11 cellular contexts compared by ENCODE assay signal in genomic region chr15:67136802-67137201, GRCh38.
DNase-seq lines count a peak whose midpoint lies in the region; ATAC-seq and TF ChIP-seq lines count a peak whose summit lies in the region.
"Had no signal": no experiment of that assay in that cellular context is flagged by ENCODE, and none has a peak within 500 bp of the region (broad histone marks: within the 10 kb centered on the region; RNA-seq: fewer than 3 reads in every experiment).

No MANE protein-coding gene starts in this region.

- TF ChIP-seq POLR2A in gastroesophageal sphincter (IDR thresholded peaks at IDR 0.05) = no peak

- TF ChIP-seq EP300 in gastroesophageal sphincter (IDR thresholded peaks at IDR 0.05) = no peak

- peak overlapping the region; percentile 65 for H3K27ac Mint-ChIP-seq in T-helper 1 cell treated with Interleukin-12 subunit alpha and Interleukin-12 subunit beta and Interleukin-4 antibody, amounts not matched to agents 30 μg/mL and 1 μg/mL, for 36 hours
- peak overlapping the region; percentile 4; the same call in 1 of the 2 replicates for H3K27ac Mint-ChIP-seq in WTC11
- H3K27ac Mint-ChIP-seq in stimulated activated memory B cell treated with anti-CD40 and anti-IgM and Interleukin-4, amounts not matched to agents 10 μg/mL and 1 μg/mL and 100 μg/mL, for 72 hours = peak overlapping the region; percentile 82

- POLR2A ChIA-PET in WTC11 (lab: Charles Lee) = no interaction called here

- H3K36me3 ChIP-seq in gastroesophageal sphincter = no peaks in the 10 kb centered on the region
- H3K36me3 ChIP-seq: Peyer's patch had no signal

- no peaks in the 10 kb centered on the region for H3K9me3 ChIP-seq in gastroesophageal sphincter
- H3K9me3 ChIP-seq: Peyer's patch had no signal

- no peaks in the 10 kb centered on the region for H3K27me3 ChIP-seq in gastroesophageal sphincter
- H3K27me3 ChIP-seq: Peyer's patch had no signal

- H3K4me1 Mint-ChIP-seq in T-helper 1 cell treated with Interleukin-12 subunit alpha and Interleukin-12 subunit beta and Interleukin-4 antibody, amounts not matched to agents 30 μg/mL and 1 μg/mL, for 36 hours (ENCODE audit: low read depth) = peaks cover 77% of the 10 kb centered on the region
- H3K4me1 Mint-ChIP-seq in WTC11 = peaks cover 81% of the 10 kb centered on the region
- H3K4me1 Mint-ChIP-seq in stimulated activated memory B cell treated with anti-CD40 and anti-IgM and Interleukin-4, amounts not matched to agents 10 μg/mL and 1 μg/mL and 100 μg/mL, for 72 hours = peaks cover 96% of the 10 kb centered on the region

- peak overlapping the region in 3 of 4 donors; percentile 84 to 90 (median 85) for H3K27ac ChIP-seq in gastroesophageal sphincter
- H3K27ac ChIP-seq: 22Rv1 had no signal

- CTCF ChIA-PET in WTC11 (lab: Charles Lee) = no interaction called here

- ATAC-seq in WTC11 (no peak), gastroesophageal sphincter (no peak), GM21825 (IDR thresholded peaks at IDR 0.05; ENCODE audit: unreplicated experiment) (no peak)
- ATAC-seq in stimulated activated memory B cell treated with anti-CD40 and anti-IgM and Interleukin-4, amounts not matched to agents 10 μg/mL and 1 μg/mL and 100 μg/mL, for 72 hours = no peak

- TF ChIP-seq CTCF in WTC11 (IDR thresholded peaks at IDR 0.05) (no peak), gastroesophageal sphincter (IDR thresholded peaks at IDR 0.05) (no peak)

- H3K4me3 Mint-ChIP-seq in T-helper 1 cell treated with Interleukin-12 subunit alpha and Interleukin-12 subunit beta and Interleukin-4 antibody, amounts not matched to agents 30 μg/mL and 1 μg/mL, for 36 hours = peak overlapping the region; percentile 40
- H3K4me3 Mint-ChIP-seq in WTC11 = no peak overlapping the region
- H3K4me3 Mint-ChIP-seq in stimulated activated memory B cell treated with anti-CD40 and anti-IgM and Interleukin-4, amounts not matched to agents 10 μg/mL and 1 μg/mL and 100 μg/mL, for 72 hours = no peak overlapping the region

- no peak overlapping the region for H3K4me3 ChIP-seq in gastroesophageal sphincter
- H3K4me3 ChIP-seq: Peyer's patch had no signal

- DNase-seq in T-helper 1 cell (no peak), WTC11 (ENCODE audit: low spot score) (no peak), NCI-H2029 treated with DMSO at 0.1 percent for 48 hours (lab: John Stamatoyannopoulos, UW) (no peak), NCI-H1694 treated with DMSO at 0.1 percent for 48 hours (lab: John Stamatoyannopoulos, UW) (no peak)
- DNase-seq: NCI-H2107 had no signal

- no peaks in the 10 kb centered on the region for H3K9me3 Mint-ChIP-seq in T-helper 1 cell treated with Interleukin-12 subunit alpha and Interleukin-12 subunit beta and Interleukin-4 antibody, amounts not matched to agents 30 μg/mL and 1 μg/mL, for 36 hours
- no peaks in the 10 kb centered on the region for H3K9me3 Mint-ChIP-seq in WTC11
- no peaks in the 10 kb centered on the region for H3K9me3 Mint-ChIP-seq in stimulated activated memory B cell treated with anti-CD40 and anti-IgM and Interleukin-4, amounts not matched to agents 10 μg/mL and 1 μg/mL and 100 μg/mL, for 72 hours

- no peaks in the 10 kb centered on the region for H3K27me3 Mint-ChIP-seq in T-helper 1 cell treated with Interleukin-12 subunit alpha and Interleukin-12 subunit beta and Interleukin-4 antibody, amounts not matched to agents 30 μg/mL and 1 μg/mL, for 36 hours (ENCODE audit: low read depth)
- H3K27me3 Mint-ChIP-seq in WTC11 (ENCODE audit: low read depth) = no peaks in the 10 kb centered on the region
- H3K27me3 Mint-ChIP-seq in stimulated activated memory B cell treated with anti-CD40 and anti-IgM and Interleukin-4, amounts not matched to agents 10 μg/mL and 1 μg/mL and 100 μg/mL, for 72 hours = no peaks in the 10 kb centered on the region

- H3K36me3 Mint-ChIP-seq in T-helper 1 cell treated with Interleukin-12 subunit alpha and Interleukin-12 subunit beta and Interleukin-4 antibody, amounts not matched to agents 30 μg/mL and 1 μg/mL, for 36 hours (ENCODE audit: low read depth) = peaks cover 50% of the 10 kb centered on the region
- H3K36me3 Mint-ChIP-seq in WTC11 = no peaks in the 10 kb centered on the region
- H3K36me3 Mint-ChIP-seq in stimulated activated memory B cell treated with anti-CD40 and anti-IgM and Interleukin-4, amounts not matched to agents 10 μg/mL and 1 μg/mL and 100 μg/mL, for 72 hours = no peaks in the 10 kb centered on the region

- peaks cover 25 to 100% (median 82%) of the 10 kb centered on the region in 3 donors for H3K4me1 ChIP-seq in gastroesophageal sphincter

- 93 to 100% methylated on average over 2 to 3 of the region's 3 CpGs for WGBS in gastroesophageal sphincter (ENCODE audit: low coverage in 1 of 2), 2 donors

TF ChIP-seq in WTC11, 78 proteins besides CTCF, POLR2A, EP300 and RAD21 (continues in another document):
- TF ChIP-seq GRHL2 (CRISPR knock-in tag; IDR thresholded peaks at IDR 0.05; ENCODE audit: insufficient replicate concordance, severe bottlenecking) (no peak), ZNF416 (CRISPR knock-in tag; IDR thresholded peaks at IDR 0.05) (no peak), ATF1 (CRISPR knock-in tag; IDR thresholded peaks at IDR 0.05) (no peak), FOXP4 (CRISPR knock-in tag; IDR thresholded peaks at IDR 0.05) (no peak), JAZF1 (CRISPR knock-in tag; IDR thresholded peaks at IDR 0.05) (no peak), NFYB (CRISPR knock-in tag; conservative IDR thresholded peaks at IDR 0.05; ENCODE audit: low read depth) (no peak), HMGXB4 (CRISPR knock-in tag; IDR thresholded peaks at IDR 0.05) (no peak), ZNF121 (CRISPR knock-in tag; IDR thresholded peaks at IDR 0.05) (no peak), ELF4 (CRISPR knock-in tag; IDR thresholded peaks at IDR 0.05; ENCODE audit: low read depth) (no peak), HMGA2 (CRISPR knock-in tag; IDR thresholded peaks at IDR 0.05) (no peak), ETV6 (CRISPR knock-in tag; IDR thresholded peaks at IDR 0.05) (no peak)
- TF ChIP-seq, protein P1, sequence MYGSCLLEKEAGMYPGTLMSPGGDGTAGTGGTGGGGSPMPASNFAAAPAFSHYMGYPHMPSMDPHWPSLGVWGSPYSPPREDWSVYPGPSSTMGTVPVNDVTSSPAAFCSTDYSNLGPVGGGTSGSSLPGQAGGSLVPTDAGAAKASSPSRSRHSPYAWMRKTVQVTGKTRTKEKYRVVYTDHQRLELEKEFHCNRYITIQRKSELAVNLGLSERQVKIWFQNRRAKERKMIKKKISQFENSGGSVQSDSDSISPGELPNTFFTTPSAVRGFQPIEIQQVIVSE (CRISPR knock-in tag; IDR thresholded peaks at IDR 0.05; ENCODE audit: borderline replicate concordance) = no peak
- TF ChIP-seq, protein P2, sequence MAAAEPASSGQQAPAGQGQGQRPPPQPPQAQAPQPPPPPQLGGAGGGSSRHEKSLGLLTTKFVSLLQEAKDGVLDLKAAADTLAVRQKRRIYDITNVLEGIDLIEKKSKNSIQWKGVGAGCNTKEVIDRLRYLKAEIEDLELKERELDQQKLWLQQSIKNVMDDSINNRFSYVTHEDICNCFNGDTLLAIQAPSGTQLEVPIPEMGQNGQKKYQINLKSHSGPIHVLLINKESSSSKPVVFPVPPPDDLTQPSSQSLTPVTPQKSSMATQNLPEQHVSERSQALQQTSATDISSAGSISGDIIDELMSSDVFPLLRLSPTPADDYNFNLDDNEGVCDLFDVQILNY (CRISPR knock-in tag; IDR thresholded peaks at IDR 0.05) = no peak
- TF ChIP-seq, protein P3, sequence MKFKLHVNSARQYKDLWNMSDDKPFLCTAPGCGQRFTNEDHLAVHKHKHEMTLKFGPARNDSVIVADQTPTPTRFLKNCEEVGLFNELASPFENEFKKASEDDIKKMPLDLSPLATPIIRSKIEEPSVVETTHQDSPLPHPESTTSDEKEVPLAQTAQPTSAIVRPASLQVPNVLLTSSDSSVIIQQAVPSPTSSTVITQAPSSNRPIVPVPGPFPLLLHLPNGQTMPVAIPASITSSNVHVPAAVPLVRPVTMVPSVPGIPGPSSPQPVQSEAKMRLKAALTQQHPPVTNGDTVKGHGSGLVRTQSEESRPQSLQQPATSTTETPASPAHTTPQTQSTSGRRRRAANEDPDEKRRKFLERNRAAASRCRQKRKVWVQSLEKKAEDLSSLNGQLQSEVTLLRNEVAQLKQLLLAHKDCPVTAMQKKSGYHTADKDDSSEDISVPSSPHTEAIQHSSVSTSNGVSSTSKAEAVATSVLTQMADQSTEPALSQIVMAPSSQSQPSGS (CRISPR knock-in tag; IDR thresholded peaks at IDR 0.05; ENCODE audit: borderline replicate concordance, low read depth) = no peak

Comparison
In these comparisons a context has a peak if more than half of its experiments do, and no peak if none do; other contexts are left out.
1. H3K27ac Mint-ChIP-seq: peak in every context shown above with its lines; median percentile 82 in stimulated activated memory B cell treated with anti-CD40 and anti-IgM and Interleukin-4, amounts not matched to agents 10 μg/mL and 1 μg/mL and 100 μg/mL, for 72 hours; 65 in T-helper 1 cell treated with Interleukin-12 subunit alpha and Interleukin-12 subunit beta and Interleukin-4 antibody, amounts not matched to agents 30 μg/mL and 1 μg/mL, for 36 hours; 4 in WTC11.